Comparison of ENCODE assay signal across 10 cellular contexts in the genomic region with DNA sequence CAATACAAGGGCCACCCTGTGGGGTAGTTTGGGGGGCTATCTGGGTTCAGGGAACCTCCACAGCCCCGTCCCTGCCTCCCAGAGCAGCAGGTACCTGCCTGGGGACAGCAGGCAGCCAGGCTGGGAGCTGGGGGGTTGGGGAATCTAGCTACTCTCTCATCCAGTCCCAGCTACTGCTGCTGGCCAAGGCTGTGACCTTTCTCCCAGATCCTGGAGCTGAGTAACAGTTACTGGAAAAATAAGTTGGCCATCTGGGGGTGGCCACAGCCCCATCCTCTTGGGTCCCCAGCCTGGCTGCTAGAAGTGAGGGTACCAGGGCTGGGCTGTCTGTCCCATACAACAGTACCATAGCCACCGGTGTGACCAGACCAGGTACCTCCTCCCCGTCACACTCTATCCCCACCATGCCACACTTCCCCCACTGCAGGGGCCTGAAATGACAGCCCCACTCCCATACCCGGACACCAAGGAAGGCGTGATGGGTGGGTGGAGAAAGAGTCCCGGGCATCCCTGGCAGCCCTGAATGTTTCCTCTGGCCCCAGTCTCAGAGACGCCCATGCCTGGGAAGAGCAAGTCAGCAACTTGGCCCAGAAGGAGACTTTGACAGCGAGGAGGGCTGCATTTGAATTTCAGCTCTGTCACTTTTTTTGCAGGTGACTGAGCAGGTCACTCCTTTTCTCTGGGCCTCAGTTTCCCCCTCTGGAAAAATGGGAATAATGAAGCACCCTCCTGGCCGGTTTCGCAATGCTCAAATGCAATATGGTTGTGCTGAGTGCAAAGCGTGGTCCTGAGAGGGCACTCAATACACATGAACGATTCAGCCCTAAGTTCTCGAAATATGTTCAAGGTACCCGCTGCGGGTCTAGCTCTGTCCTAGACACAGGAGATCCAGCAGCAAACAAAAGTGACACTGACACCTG. TPM values are rescaled to one million over a fixed set of nuclear protein-coding genes. Genes with fewer than 3 reads are reported as not detected.
DNase-seq lines count a peak whose midpoint lies in the region; ATAC-seq, FAIRE-seq and TF ChIP-seq lines count a peak whose summit lies in the region.
"Had no signal": no experiment of that assay in that cellular context is flagged by ENCODE, and none has a peak within 500 bp of the region (broad histone marks: within the 10 kb centered on the region; RNA-seq: fewer than 3 reads in every experiment).

No MANE protein-coding gene starts in this region.

- intact Hi-C loops in testis (cut with DNase I; ENCODE audit: low total_unique reads): loop anchor here (10.0 kb wide), 1 partner anchor 99 kb away; no protein-coding TSS in a partner anchor

- H3K4me3 ChIP-seq in HEK293 (ENCODE audit: low read depth, low read length) (no peak overlapping the region), H1 (ENCODE audit: extremely low read depth in 1 of 4, insufficient read depth in 2 of 4, low read depth in 3 of 4, low read length in 4 of 4) (no peak overlapping the region), lung (no peak overlapping the region), testis (no peak overlapping the region)

- H3K27me3 ChIP-seq in H1 (replicated peaks in 1 of 4; ENCODE audit: control insufficient read depth in 3 of 4, extremely low read depth in 1 of 4, insufficient read depth in 3 of 4, low read length in 3 of 4) (peaks cover 0 to 6% (median 1%) of the 10 kb centered on the region in 4 experiments; a peak in 1 of 7 replicates), lung (ENCODE audit: control insufficient read depth, insufficient read depth) (no peaks in the 10 kb centered on the region), testis (no peaks in the 10 kb centered on the region)

- TF ChIP-seq EP300 in H1 (IDR thresholded peaks at IDR 0.05; ENCODE audit: borderline replicate concordance in 1 of 2, low read depth in 2 of 2, low read length in 2 of 2): no peak

- H3K23me2 ChIP-seq in H1 (ENCODE audit: low read depth, low read length): peaks cover 2% of the 10 kb centered on the region; the same call in 1 of the 2 replicates

- TF ChIP-seq POLR2A in H1 (IDR thresholded peaks at IDR 0.05; ENCODE audit: control extremely low read depth in 1 of 2, low read depth in 2 of 2, low read length in 2 of 2): no peak
- no peak for TF ChIP-seq POLR2A in testis (IDR thresholded peaks at IDR 0.05)

- no peak overlapping the region for H2BK20ac ChIP-seq in H1 (ENCODE audit: low read length)

- no peak overlapping the region for H3K56ac ChIP-seq in H1 (replicated peaks; ENCODE audit: insufficient read length, low read depth, low read length)

- H2BK5ac ChIP-seq in H1 (ENCODE audit: low read depth, low read length): no peak overlapping the region

- DNase-seq in H1 (ENCODE audit: low read depth in 1 of 2, low spot score in 2 of 2) (no peak), lung (ENCODE audit: low spot score) (no peak), testis (peak; percentile 55), SKM-1 treated with dmso at 0.1 percent for 144 hours (lab: John Stamatoyannopoulos, UW; ENCODE audit: unreplicated experiment) (no peak)
- no peak for DNase-seq in NK-92 treated with Interleukin-12 subunit alpha and Interleukin-12 subunit beta, amount 100 ng/mL, for 24 hours (lab: John Stamatoyannopoulos, UW)
- DNase-seq in stimulated activated CD8-positive, alpha-beta memory T cell treated with anti-CD3 and anti-CD28 coated beads, Interleukin-4, amount 100 ng/mL, for 48 hours: no peak
- DNase-seq: activated naive CD4-positive, alpha-beta T cell treated with anti-CD3 and anti-CD28 coated beads for 36 hours had no signal

- no peak for TF ChIP-seq RAD21 in H1 (IDR thresholded peaks at IDR 0.05 in 1 of 2, conservative IDR thresholded peaks at IDR 0.05 in 1 of 2; ENCODE audit: low read depth in 2 of 2, low read length in 2 of 2)

- H3K4me1 ChIP-seq in HEK293 (ENCODE audit: control insufficient read depth, insufficient read depth, low read length): no peaks in the 10 kb centered on the region
- H3K4me1 ChIP-seq in H1 (replicated peaks in 1 of 4; ENCODE audit: control insufficient read depth in 3 of 4, insufficient read depth in 4 of 4, low read length in 3 of 4): no peaks in the 10 kb centered on the region
- peaks cover 3 to 25% of the 10 kb centered on the region in 2 donors for H3K4me1 ChIP-seq in lung (ENCODE audit: control insufficient read depth in 2 of 2, insufficient read depth in 2 of 2, low read length in 2 of 2)
- H3K4me1 ChIP-seq in testis: peaks cover 38% of the 10 kb centered on the region

- no peak overlapping the region for H3K27ac ChIP-seq in HEK293 (ENCODE audit: extremely low read depth, low read depth, low read length)
- no peak overlapping the region for H3K27ac ChIP-seq in H1 (ENCODE audit: low read depth, low read length)
- peak overlapping the region; percentile 82 to 95 for H3K27ac ChIP-seq in lung (ENCODE audit: low read depth in 1 of 2, low read length in 1 of 2)
- peak overlapping the region; percentile 39 to 77 for H3K27ac ChIP-seq in testis

- no peak overlapping the region for H3K4ac ChIP-seq in H1 (replicated peaks; ENCODE audit: insufficient read length, low read depth, low read length)

- H3K4me2 ChIP-seq in H1 (ENCODE audit: insufficient read depth in 1 of 2, low read depth in 2 of 2, low read length in 2 of 2): no peak overlapping the region

- no peak overlapping the region for H2BK15ac ChIP-seq in H1 (ENCODE audit: low read length)

- H3K18ac ChIP-seq in H1 (ENCODE audit: extremely low read depth, low read length): no peak overlapping the region

- H2BK120ac ChIP-seq in H1 (replicated peaks; ENCODE audit: low read depth, low read length): no peak overlapping the region

- H3K9me3 ChIP-seq in HEK293 (ENCODE audit: control insufficient read depth, insufficient read depth, low read depth, low read length): no peaks in the 10 kb centered on the region
- H3K9me3 ChIP-seq in H1 (ENCODE audit: insufficient read depth in 2 of 2, low read depth in 1 of 2, low read length in 1 of 2): no peaks in the 10 kb centered on the region
- H3K9me3 ChIP-seq in lung (ENCODE audit: control insufficient read depth in 2 of 2, insufficient read depth in 1 of 2, low read length in 1 of 2): no peaks in the 10 kb centered on the region
- H3K9me3 ChIP-seq in testis: no peaks in the 10 kb centered on the region

- H3K79me1 ChIP-seq in H1 (ENCODE audit: low read depth, low read length): no peaks in the 10 kb centered on the region

- FAIRE-seq in H1 (lab: Jason Lieb, UNC): no peak
- FAIRE-seq: G401.6 had no signal

- no peaks in the 10 kb centered on the region for H3K36me3 ChIP-seq in HEK293 (ENCODE audit: control insufficient read depth in 2 of 2, insufficient read depth in 1 of 2, low read length in 2 of 2)
- H3K36me3 ChIP-seq in H1 (ENCODE audit: control insufficient read depth in 2 of 4, insufficient read depth in 4 of 4, low read length in 3 of 4): no peaks in the 10 kb centered on the region
- no peaks in the 10 kb centered on the region for H3K36me3 ChIP-seq in lung (ENCODE audit: control insufficient read depth in 2 of 2, insufficient read depth in 2 of 2, low read length in 2 of 2)
- no peaks in the 10 kb centered on the region for H3K36me3 ChIP-seq in testis (ENCODE audit: low read depth, missing control alignments)

- 82% methylated on average over 15 of the region's 15 CpGs; no CpG with 5 or more reads in 1 of the 2 experiments for WGBS in H1 (ENCODE audit: extremely low coverage in 1 of 2, insufficient coverage in 1 of 2, insufficient read length in 1 of 2, insufficient replicate concordance in 2 of 2, low coverage in 1 of 2, low lambda C conversion rate in 2 of 2, missing lambda C conversion rate in 1 of 2), 2 experiments
- WGBS in lung, 2 donors: 69 to 86% methylated on average over 15 of the region's 15 CpGs
- 78 to 94% methylated on average over 9 to 15 of the region's 15 CpGs for WGBS in testis, 2 donors

- no peak overlapping the region for H4K91ac ChIP-seq in H1 (replicated peaks; ENCODE audit: insufficient read length, low read length)

- no peak overlapping the region for H4K5ac ChIP-seq in H1 (ENCODE audit: insufficient read length, low read depth, low read length)

- H4K8ac ChIP-seq in H1 (ENCODE audit: extremely low read depth, insufficient read depth, low read length): no peak overlapping the region

- H2AFZ ChIP-seq in H1 (ENCODE audit: low read length): no peak overlapping the region

- no peak overlapping the region for H2AK5ac ChIP-seq in H1 (ENCODE audit: low read depth, low read length)

- H3K79me2 ChIP-seq in H1 (ENCODE audit: control insufficient read depth in 1 of 2, insufficient read depth in 2 of 2, low read length in 2 of 2): no peaks in the 10 kb centered on the region

- TF ChIP-seq CTCF in HEK293 (tag by site-specific recombination; IDR thresholded peaks at IDR 0.05): no peak
- TF ChIP-seq CTCF in H1 (IDR thresholded peaks at IDR 0.05; ENCODE audit: control extremely low read depth in 1 of 3, insufficient read depth in 1 of 3, low read depth in 1 of 3, low read length in 3 of 3): no peak
- TF ChIP-seq CTCF in lung (IDR thresholded peaks at IDR 0.05; ENCODE audit: control extremely low read depth, extremely low read depth): no peak
- TF ChIP-seq CTCF in testis (IDR thresholded peaks at IDR 0.05): no peak

- no peaks in the 10 kb centered on the region for H4K20me1 ChIP-seq in H1 (replicated peaks in 1 of 2; ENCODE audit: control insufficient read depth in 1 of 2, insufficient read depth in 2 of 2, low read length in 2 of 2)

- CTCF ChIA-PET in HEK293 (lab: Yijun Ruan, JAX) (interaction anchor here (0.6 to 2.2 kb wide), 8 partner anchors 10 to 355 kb away, joined by 3 to 12 read pairs (median 3); no protein-coding TSS in a partner anchor), H1 (lab: Charles Lee; ENCODE audit: partially characterized antibody) (interaction anchor here (0.6 to 3.5 kb wide), 7 partner anchors 9 to 165 kb away, joined by 3 to 24 read pairs (median 3); partner anchors contain the start of gene DOHH)

- H3K23ac ChIP-seq in H1 (ENCODE audit: insufficient read length): no peak overlapping the region

- no peak overlapping the region for H3K9ac ChIP-seq in H1 (replicated peaks in 1 of 4; ENCODE audit: extremely low read depth in 1 of 4, low read depth in 3 of 4, low read length in 3 of 4)

- no peak for ATAC-seq in lung (ENCODE audit: insufficient read depth, low FRiP score)
- no peak for ATAC-seq in GM21529 (IDR thresholded peaks at IDR 0.05; ENCODE audit: unreplicated experiment)

- no peak overlapping the region for H2BK12ac ChIP-seq in H1 (ENCODE audit: low read depth, low read length)

- no peak overlapping the region for H3K14ac ChIP-seq in H1 (ENCODE audit: insufficient read length)

- POLR2A ChIA-PET in HEK293 (lab: Yijun Ruan, JAX) (interaction anchor here (0.6 to 1.0 kb wide), 2 partner anchors 122 to 252 kb away, joined by 3 to 4 read pairs; no protein-coding TSS in a partner anchor), H1 (lab: Charles Lee; ENCODE audit: partially characterized antibody) (no interaction called here)

RNA-seq across cellular contexts. Expression of gene NFIC, which starts 30.7 kb away (rescaled TPM):
- 2.6 and 3.2 TPM in 2 replicates for total RNA-seq in H1 (2021; fragmentation: NEBNext Ultra II Directional; extraction: Animal tissue kit (Norgen Biotek cat#: 25700))
- polyA plus RNA-seq in H1 (2011; rRNA removed) (0.56 and 0.82 TPM in 2 replicates), lung (10 to 100 TPM; 40.4 to 55.6 TPM), testis (ENCODE audit: insufficient read depth, low read depth, low replicate concordance) (56.5 TPM)
- 0.35 TPM for polyA plus RNA-seq in H1 (2011; cell fraction: cytosol; rRNA removed)
- 0.88 TPM for polyA plus RNA-seq in H1 (2011; cell fraction: nucleus; rRNA removed)
- polyA plus RNA-seq in H1 (2012, experiment 1 of 2): 2.1 to 4.3 TPM (median 3.5 TPM) in 4 replicates
- polyA plus RNA-seq in H1 (2012, experiment 2 of 2): 2.9 TPM
- 6.0 TPM for polyA plus RNA-seq in H1 (2013, experiment 1 of 2)
- 5.3 TPM for polyA plus RNA-seq in H1 (2013, experiment 2 of 2)
- polyA minus RNA-seq in H1 (2011; rRNA and poly(A)+ RNA removed): 0.34 and 0.41 TPM in 2 replicates
- 1.2 TPM for polyA minus RNA-seq in H1 (2011; cell fraction: cytosol; rRNA and poly(A)+ RNA removed)
- polyA minus RNA-seq in H1 (2011; cell fraction: nucleus; rRNA and poly(A)+ RNA removed): 1.6 TPM
- total RNA-seq in lung (100 to 1,000 TPM in 1 of 2 donors, 10 to 100 TPM in 1; 43.9 to 208 TPM), testis (100 to 1,000 TPM; 113 to 127 TPM)

Comparison
In these comparisons a context has a peak if more than half of its experiments do, and no peak if none do; other contexts are left out.
1. H3K27ac ChIP-seq: peak in lung (2 of 2) and testis (2 of 2); none in HEK293 (single experiment) and H1 (single experiment).
2. RNA of gene NFIC, which starts 30.7 kb away (total RNA-seq): 43.9 to 208 TPM in lung and 113 to 127 TPM in testis; 2.6 to 3.2 TPM in H1; every median in the first group is over 10 times any median in the second.